Comparison of ENCODE assay signal across 1 cellular context in genomic region chr6:10957414-10957886, GRCh38.
TF ChIP-seq lines count a peak whose summit lies in the region.

No MANE protein-coding gene starts in this region.

TF ChIP-seq in HepG2, 621 proteins besides CTCF, POLR2A, EP300 and RAD21 (continued from another document):
- TF ChIP-seq STAT6 (CRISPR knock-in tag; IDR thresholded peaks at IDR 0.05; ENCODE audit: borderline replicate concordance) (no peak), DNMT3B (CRISPR knock-in tag; conservative IDR thresholded peaks at IDR 0.05) (no peak), HIC2 (CRISPR knock-in tag; IDR thresholded peaks at IDR 0.05; ENCODE audit: low read depth) (no peak), SMAD3 (CRISPR knock-in tag; IDR thresholded peaks at IDR 0.05) (0 out of 2 replicates have a peak, but pooled peaks have one; percentile 42), NFRKB (IDR thresholded peaks at IDR 0.05) (no peak), PAWR (CRISPR knock-in tag; IDR thresholded peaks at IDR 0.05; ENCODE audit: borderline replicate concordance) (no peak), FIP1L1 (IDR thresholded peaks at IDR 0.05; ENCODE audit: borderline replicate concordance, insufficient read depth, low read depth, low read length) (no peak), ZNF761 (CRISPR knock-in tag; conservative IDR thresholded peaks at IDR 0.05) (0 out of 2 replicates have a peak, but pooled peaks have one; percentile 36), GTF2F1 (IDR thresholded peaks at IDR 0.05; ENCODE audit: low read length) (no peak), ZGPAT (CRISPR knock-in tag; IDR thresholded peaks at IDR 0.05) (peak; percentile 91), CCDC6 (CRISPR knock-in tag; IDR thresholded peaks at IDR 0.05) (no peak), NR1H2 (CRISPR knock-in tag; IDR thresholded peaks at IDR 0.05; ENCODE audit: borderline replicate concordance, low read depth) (no peak), ZNF263 (CRISPR knock-in tag; IDR thresholded peaks at IDR 0.05) (peak; percentile 59), PPARG (CRISPR knock-in tag; conservative IDR thresholded peaks at IDR 0.05) (peak; percentile 35; the same call in 1 of the 2 replicates), ZNF136 (CRISPR knock-in tag; IDR thresholded peaks at IDR 0.05; ENCODE audit: low read depth) (peak; percentile 63; the same call in 1 of the 2 replicates), CREM (IDR thresholded peaks at IDR 0.05) (peak; percentile 74), CREM (CRISPR knock-in tag; IDR thresholded peaks at IDR 0.05) (no peak), ZNF143 (CRISPR knock-in tag; IDR thresholded peaks at IDR 0.05) (no peak)
- TF ChIP-seq, protein P1, sequence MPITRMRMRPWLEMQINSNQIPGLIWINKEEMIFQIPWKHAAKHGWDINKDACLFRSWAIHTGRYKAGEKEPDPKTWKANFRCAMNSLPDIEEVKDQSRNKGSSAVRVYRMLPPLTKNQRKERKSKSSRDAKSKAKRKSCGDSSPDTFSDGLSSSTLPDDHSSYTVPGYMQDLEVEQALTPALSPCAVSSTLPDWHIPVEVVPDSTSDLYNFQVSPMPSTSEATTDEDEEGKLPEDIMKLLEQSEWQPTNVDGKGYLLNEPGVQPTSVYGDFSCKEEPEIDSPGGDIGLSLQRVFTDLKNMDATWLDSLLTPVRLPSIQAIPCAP (CRISPR knock-in tag; IDR thresholded peaks at IDR 0.05; ENCODE audit: low read depth), result no peak
- TF ChIP-seq, protein P2, sequence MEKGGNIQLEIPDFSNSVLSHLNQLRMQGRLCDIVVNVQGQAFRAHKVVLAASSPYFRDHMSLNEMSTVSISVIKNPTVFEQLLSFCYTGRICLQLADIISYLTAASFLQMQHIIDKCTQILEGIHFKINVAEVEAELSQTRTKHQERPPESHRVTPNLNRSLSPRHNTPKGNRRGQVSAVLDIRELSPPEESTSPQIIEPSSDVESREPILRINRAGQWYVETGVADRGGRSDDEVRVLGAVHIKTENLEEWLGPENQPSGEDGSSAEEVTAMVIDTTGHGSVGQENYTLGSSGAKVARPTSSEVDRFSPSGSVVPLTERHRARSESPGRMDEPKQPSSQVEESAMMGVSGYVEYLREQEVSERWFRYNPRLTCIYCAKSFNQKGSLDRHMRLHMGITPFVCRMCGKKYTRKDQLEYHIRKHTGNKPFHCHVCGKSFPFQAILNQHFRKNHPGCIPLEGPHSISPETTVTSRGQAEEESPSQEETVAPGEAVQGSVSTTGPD (CRISPR knock-in tag; IDR thresholded peaks at IDR 0.05), result no peak
